23 cellular contexts compared by ENCODE assay signal in the genomic region with DNA sequence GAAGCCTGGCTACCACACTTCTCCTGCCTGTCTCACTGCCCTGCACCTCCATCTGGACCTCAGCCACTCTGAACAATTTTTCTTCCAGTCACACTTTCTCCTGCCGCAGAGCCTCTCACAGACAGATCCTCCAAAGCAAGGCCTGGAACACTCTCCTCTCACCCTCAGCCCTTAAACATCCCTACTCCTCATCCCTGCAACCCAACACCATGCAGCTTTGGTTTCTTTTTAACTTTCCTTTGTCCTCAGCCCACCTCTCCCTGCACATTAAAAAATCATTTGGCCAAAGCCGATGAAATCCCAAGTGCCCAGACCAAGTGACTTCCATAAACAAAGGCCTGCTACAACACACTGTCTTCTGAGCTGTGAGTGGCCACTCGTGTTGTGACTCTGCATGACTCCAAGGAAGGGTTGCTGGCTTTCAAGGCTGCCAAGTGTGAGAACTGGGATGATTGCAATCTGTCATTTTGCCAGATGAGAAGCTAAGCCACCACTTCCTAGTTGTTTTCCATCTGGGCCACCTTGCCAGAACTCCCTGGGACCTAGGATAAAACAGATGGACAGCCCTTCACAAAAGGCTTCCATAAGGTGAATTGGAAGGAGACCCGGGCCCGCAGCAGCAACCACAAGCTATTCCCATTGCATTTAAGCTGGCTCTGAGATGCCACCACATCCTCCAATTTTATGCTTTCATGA.
"Had no signal": no experiment of that assay in that cellular context is flagged by ENCODE, and none has a peak within 500 bp of the region (broad histone marks: within the 10 kb centered on the region; RNA-seq: fewer than 3 reads in every experiment).

No MANE protein-coding gene starts in this region.

- H3K36me3 Mint-ChIP-seq: stimulated activated naive B cell treated with anti-CD40 and anti-IgM and Interleukin-4, amounts not matched to agents 10 μg/mL and 1 μg/mL and 100 μg/mL, for 72 hours had no signal

- DNase-seq: cortex of kidney; effector CD8-positive, alpha-beta T cell; foreskin fibroblast; glutamatergic neuron; immature natural killer cell; left ventricle myocardium inferior; lower lobe of right lung; mesenchymal stem cell; midbrain; naive thymus-derived CD4-positive, alpha-beta T cell; psoas muscle; retina; right lobe of liver; stimulated activated CD4-positive, alpha-beta T cell treated with anti-CD3 and anti-CD28 coated beads, Interleukin-2, amount 100 ng/mL, for 24 hours; stimulated activated CD4-positive, alpha-beta T cell treated with anti-CD3 and anti-CD28 coated beads, Interleukin-4, amount 100 ng/mL, for 4 hours; stimulated activated naive B cell treated with anti-CD40 and anti-IgM and Interleukin-4, amounts not matched to agents 10 μg/mL and 1 μg/mL and 100 μg/mL, for 72 hours; stimulated activated naive CD8-positive, alpha-beta T cell treated with anti-CD3 and anti-CD28 coated beads, Interleukin-15, amount 100 ng/mL, for 72 hours; testis had no signal

- H3K4me3 Mint-ChIP-seq: immature natural killer cell; naive thymus-derived CD4-positive, alpha-beta T cell; stimulated activated naive B cell treated with anti-CD40 and anti-IgM and Interleukin-4, amounts not matched to agents 10 μg/mL and 1 μg/mL and 100 μg/mL, for 72 hours; stimulated activated naive CD8-positive, alpha-beta T cell treated with anti-CD3 and anti-CD28 coated beads, Interleukin-15, amount 100 ng/mL, for 72 hours had no signal

- H3K27ac ChIP-seq: dorsolateral prefrontal cortex, gastroesophageal sphincter, left ventricle myocardium inferior, lower lobe of right lung, neutrophil, psoas muscle, right lobe of liver, skin epidermis, testis, tibial nerve had no signal

- H3K4me1 Mint-ChIP-seq: immature natural killer cell; naive thymus-derived CD4-positive, alpha-beta T cell; stimulated activated naive CD8-positive, alpha-beta T cell treated with anti-CD3 and anti-CD28 coated beads, Interleukin-15, amount 100 ng/mL, for 72 hours had no signal

- H3K27ac Mint-ChIP-seq: immature natural killer cell; naive thymus-derived CD4-positive, alpha-beta T cell; stimulated activated naive B cell treated with anti-CD40 and anti-IgM and Interleukin-4, amounts not matched to agents 10 μg/mL and 1 μg/mL and 100 μg/mL, for 72 hours had no signal
